Comparison of ENCODE assay signal across 21 cellular contexts in genomic region chr20:47040506-47041125, GRCh38.
"Had no signal": no experiment of that assay in that cellular context is flagged by ENCODE, and none has a peak within 500 bp of the region (broad histone marks: within the 10 kb centered on the region; RNA-seq: fewer than 3 reads in every experiment).

No MANE protein-coding gene starts in this region.

- FAIRE-seq: endometrium, small intestine had no signal

- H3K36me3 ChIP-seq: left lung, stomach, suprapubic skin had no signal

- H3K9me3 Mint-ChIP-seq: activated CD4-positive, alpha-beta memory T cell treated with anti-CD3 and anti-CD28 coated beads, Interleukin-2, amount 10 ng/mL, durations not matched to agents 7 days and 5 days; activated CD4-positive, alpha-beta T cell treated with anti-CD3 and anti-CD28 coated beads, Interleukin-2, amount 10 ng/mL, durations not matched to agents 24 days and 14 days; immature natural killer cell; neural crest cell; stimulated activated effector memory CD8-positive, alpha-beta T cell treated with anti-CD3 and anti-CD28 coated beads, Interleukin-12 subunit alpha, Interleukin-12 subunit beta, amount 100 ng/mL, for 72 hours had no signal

- H3K4me3 Mint-ChIP-seq: activated CD4-positive, alpha-beta memory T cell treated with anti-CD3 and anti-CD28 coated beads, Interleukin-2, amount 10 ng/mL, durations not matched to agents 7 days and 5 days; activated CD4-positive, alpha-beta T cell treated with anti-CD3 and anti-CD28 coated beads, Interleukin-2, amount 10 ng/mL, durations not matched to agents 24 days and 14 days; activated naive CD4-positive, alpha-beta T cell treated with anti-CD3 and anti-CD28 coated beads, Interleukin-2, amount 10 ng/mL, durations not matched to agents 7 days and 5 days; immature natural killer cell; naive B cell; neural crest cell; stimulated activated effector memory CD8-positive, alpha-beta T cell treated with anti-CD3 and anti-CD28 coated beads, Interleukin-12 subunit alpha, Interleukin-12 subunit beta, amount 100 ng/mL, for 72 hours had no signal

- H3K27me3 ChIP-seq: suprapubic skin, tibial nerve had no signal

- H3K4me3 ChIP-seq: left lung, lung, stomach, suprapubic skin, tibial nerve had no signal

- H3K27ac Mint-ChIP-seq: activated CD4-positive, alpha-beta memory T cell treated with anti-CD3 and anti-CD28 coated beads, Interleukin-2, amount 10 ng/mL, durations not matched to agents 7 days and 5 days; activated CD4-positive, alpha-beta T cell treated with anti-CD3 and anti-CD28 coated beads, Interleukin-2, amount 10 ng/mL, durations not matched to agents 24 days and 14 days; activated naive CD4-positive, alpha-beta T cell treated with anti-CD3 and anti-CD28 coated beads, Interleukin-2, amount 10 ng/mL, durations not matched to agents 7 days and 5 days; immature natural killer cell; naive B cell; stimulated activated effector memory CD8-positive, alpha-beta T cell treated with anti-CD3 and anti-CD28 coated beads, Interleukin-12 subunit alpha, Interleukin-12 subunit beta, amount 100 ng/mL, for 72 hours had no signal

- H3K4me1 Mint-ChIP-seq: activated CD4-positive, alpha-beta memory T cell treated with anti-CD3 and anti-CD28 coated beads, Interleukin-2, amount 10 ng/mL, durations not matched to agents 7 days and 5 days; activated naive CD4-positive, alpha-beta T cell treated with anti-CD3 and anti-CD28 coated beads, Interleukin-2, amount 10 ng/mL, durations not matched to agents 7 days and 5 days; immature natural killer cell; naive B cell; stimulated activated effector memory CD8-positive, alpha-beta T cell treated with anti-CD3 and anti-CD28 coated beads, Interleukin-12 subunit alpha, Interleukin-12 subunit beta, amount 100 ng/mL, for 72 hours had no signal

- H3K9me3 ChIP-seq: suprapubic skin had no signal

- DNase-seq: activated CD4-positive, alpha-beta memory T cell treated with anti-CD3 and anti-CD28 coated beads, Interleukin-2, amount 10 ng/mL, durations not matched to agents 7 days and 5 days; activated CD4-positive, alpha-beta T cell treated with anti-CD3 and anti-CD28 coated beads, Interleukin-2, amount 10 ng/mL, durations not matched to agents 24 days and 14 days; activated effector memory CD4-positive, alpha-beta T cell treated with anti-CD3 and anti-CD28 coated beads, Interleukin-2, amount 50 U/mL, for 16 hours; activated naive CD4-positive, alpha-beta T cell treated with anti-CD3 and anti-CD28 coated beads, Interleukin-2, amount 10 ng/mL, durations not matched to agents 7 days and 5 days; amygdala; cerebellar nuclear complex; cortex of kidney; foreskin fibroblast; immature natural killer cell; left lung; naive B cell; small intestine; stimulated activated CD4-positive, alpha-beta T cell treated with anti-CD3 and anti-CD28 coated beads, Interleukin-2, amount 100 ng/mL, for 24 hours; stomach; T-helper 9 cell had no signal

- H3K4me1 ChIP-seq: left lung, suprapubic skin had no signal

- H3K27ac ChIP-seq: left lung, stomach, suprapubic skin, tibial nerve had no signal

- H3K36me3 Mint-ChIP-seq: activated naive CD4-positive, alpha-beta T cell treated with anti-CD3 and anti-CD28 coated beads, Interleukin-2, amount 10 ng/mL, durations not matched to agents 7 days and 5 days; immature natural killer cell; stimulated activated effector memory CD8-positive, alpha-beta T cell treated with anti-CD3 and anti-CD28 coated beads, Interleukin-12 subunit alpha, Interleukin-12 subunit beta, amount 100 ng/mL, for 72 hours had no signal
